In genomic region chr6:95589067-95589466, GRCh38 we compare ENCODE assay signal across 2 cellular contexts.
A peak's percentile ranks its signal among the peaks of the same experiment; 100 is the strongest.
TF ChIP-seq lines count a peak whose summit lies in the region.

No MANE protein-coding gene starts in this region.

TF ChIP-seq in HepG2, 621 proteins besides CTCF, POLR2A, EP300 and RAD21:
- no peak for TF ChIP-seq KDM1A (CRISPR knock-in tag; IDR thresholded peaks at IDR 0.05)
- TF ChIP-seq MAFK (conservative IDR thresholded peaks at IDR 0.05 in 1 of 2, IDR thresholded peaks at IDR 0.05 in 1 of 2; ENCODE audit: low read length in 2 of 2) = peak; percentile 73 to 79
- TF ChIP-seq RFX5 (IDR thresholded peaks at IDR 0.05; ENCODE audit: low read depth, low read length) = no peak
- no peak for TF ChIP-seq ZBTB3 (CRISPR knock-in tag; IDR thresholded peaks at IDR 0.05; ENCODE audit: borderline replicate concordance, low read depth)
- no peak for TF ChIP-seq NFE2 (CRISPR knock-in tag; IDR thresholded peaks at IDR 0.05)
- TF ChIP-seq CBX5 (CRISPR knock-in tag; IDR thresholded peaks at IDR 0.05; ENCODE audit: borderline replicate concordance) = no peak
- peak; percentile 70 for TF ChIP-seq MAFF (IDR thresholded peaks at IDR 0.05; ENCODE audit: low read depth, low read length)

TF ChIP-seq in K562, 482 proteins besides CTCF, POLR2A, EP300 and RAD21:
- TF ChIP-seq MAFF (IDR thresholded peaks at IDR 0.05; ENCODE audit: low read length) (0 out of 2 replicates have a peak, but pooled peaks have one; percentile 41), FOXA3 (CRISPR knock-in tag; conservative IDR thresholded peaks at IDR 0.05 in 1 of 2, IDR thresholded peaks at IDR 0.05 in 1 of 2) (no peak), L3MBTL2 (IDR thresholded peaks at IDR 0.05) (no peak), MXI1 (IDR thresholded peaks at IDR 0.05; ENCODE audit: low read depth, low read length) (no peak), ZNF507 (tag; conservative IDR thresholded peaks at IDR 0.05) (no peak), ZNF316 (IDR thresholded peaks at IDR 0.05) (peak; percentile 64), NR2C2 (CRISPR knock-in tag; IDR thresholded peaks at IDR 0.05) (no peak), NR2C2 (tag; IDR thresholded peaks at IDR 0.05) (no peak), C11orf30 (IDR thresholded peaks at IDR 0.05; ENCODE audit: low read depth) (peak; percentile 51; the same call in 1 of the 2 replicates)
TF ChIP-seq in K562: peak in this region for 3.
